Comparison of ENCODE assay signal across 8 cellular contexts in the genomic region with DNA sequence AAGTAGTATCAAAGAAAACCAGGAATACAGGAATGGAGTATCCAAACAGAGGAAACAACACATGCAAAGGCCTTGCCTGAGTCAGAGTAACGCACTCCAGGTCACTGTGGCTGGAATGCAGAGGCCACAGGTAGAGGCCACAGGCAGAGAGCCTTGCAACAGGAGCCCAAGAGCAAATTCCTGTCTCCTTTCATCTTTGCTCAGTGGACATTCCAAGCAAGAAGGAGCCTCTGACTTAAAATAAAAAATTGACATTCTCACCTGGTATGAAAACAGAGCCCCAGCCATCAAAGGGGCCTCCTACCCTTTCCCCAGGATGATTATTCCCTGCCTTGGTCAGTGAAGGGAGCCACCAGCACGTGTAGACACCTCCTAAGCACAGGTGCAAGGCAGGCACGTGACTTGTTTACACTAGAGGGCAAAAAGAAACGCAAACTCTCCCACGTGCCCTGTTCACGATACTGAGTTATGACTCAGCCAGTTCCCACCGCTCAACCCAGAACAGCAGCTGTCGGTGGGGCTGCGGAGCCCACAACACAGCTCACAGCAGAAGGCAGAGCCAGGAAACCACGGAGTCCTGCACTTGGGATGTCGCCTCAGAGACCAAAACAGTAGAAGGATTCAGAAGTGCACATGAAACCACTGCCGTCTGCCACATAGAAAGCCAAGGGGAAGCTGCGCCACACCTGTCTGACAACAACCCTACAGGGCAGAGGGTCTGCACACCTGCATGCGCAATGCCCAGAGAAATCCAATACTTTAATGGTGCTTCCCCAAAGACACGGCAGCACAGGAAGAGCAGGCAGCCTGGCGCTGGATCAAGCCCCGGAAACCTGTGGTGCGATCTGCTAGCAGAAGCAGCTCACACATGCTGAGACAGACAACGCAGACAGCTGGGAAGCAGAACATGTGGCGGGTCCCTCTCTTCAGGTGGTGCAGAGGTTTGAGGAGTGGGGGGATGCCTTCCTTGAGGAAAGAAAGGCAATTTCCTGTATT. TPM values are rescaled to one million over a fixed set of nuclear protein-coding genes. Genes with fewer than 3 reads are reported as not detected.
DNase-seq lines count a peak whose midpoint lies in the region; ATAC-seq and TF ChIP-seq lines count a peak whose summit lies in the region.

No MANE protein-coding gene starts in this region.

- H3K27ac ChIP-seq in effector memory CD4-positive, alpha-beta T cell (ENCODE audit: insufficient read depth, low read length, poor library complexity, severe bottlenecking): peak overlapping the region; percentile 21
- peak overlapping the region; percentile 89 for H3K27ac ChIP-seq in suprapubic skin

- no peak for TF ChIP-seq POLR2A in suprapubic skin (IDR thresholded peaks at IDR 0.05)

- ATAC-seq in HG03095 (IDR thresholded peaks at IDR 0.05; ENCODE audit: unreplicated experiment): peak; percentile 83
- peak; percentile 58 to 68 for ATAC-seq in naive B cell (ENCODE audit: low read depth in 2 of 2)

- H3K36me3 Mint-ChIP-seq in activated CD4-positive, alpha-beta memory T cell treated with anti-CD3 and anti-CD28 coated beads, Interleukin-2, amount 10 ng/mL, durations not matched to agents 7 days and 5 days (ENCODE audit: low read depth): no peaks in the 10 kb centered on the region
- no peaks in the 10 kb centered on the region for H3K36me3 Mint-ChIP-seq in naive B cell

- TF ChIP-seq CTCF in suprapubic skin (IDR thresholded peaks at IDR 0.05): no peak

- CTCF ChIA-PET in activated CD4-positive, alpha-beta memory T cell treated with anti-CD3 and anti-CD28 coated beads, Interleukin-2, amount 10 ng/mL, durations not matched to agents 7 days and 5 days (lab: Charles Lee): interaction anchor here (0.8 to 1.3 kb wide), 2 partner anchors 47 to 66 kb away, joined by 3 to 6 read pairs; no protein-coding TSS in a partner anchor

- 35% methylated on average over 16 of the region's 20 CpGs for WGBS in suprapubic skin

- peak overlapping the region; percentile 41 for H3K4me3 ChIP-seq in effector memory CD4-positive, alpha-beta T cell (ENCODE audit: insufficient read depth, low read depth, low read length, poor library complexity, severe bottlenecking)
- peak overlapping the region; percentile 27 for H3K4me3 ChIP-seq in suprapubic skin

- peaks cover 27% of the 10 kb centered on the region for H3K4me1 Mint-ChIP-seq in activated CD4-positive, alpha-beta memory T cell treated with anti-CD3 and anti-CD28 coated beads, Interleukin-2, amount 10 ng/mL, durations not matched to agents 7 days and 5 days
- H3K4me1 Mint-ChIP-seq in naive B cell: peaks cover 9 to 12% (median 9%) of the 10 kb centered on the region in 3 donors

- no peaks in the 10 kb centered on the region for H3K9me3 ChIP-seq in effector memory CD4-positive, alpha-beta T cell (ENCODE audit: control insufficient read depth, low read length)
- no peaks in the 10 kb centered on the region for H3K9me3 ChIP-seq in suprapubic skin

- POLR2A ChIA-PET in activated CD4-positive, alpha-beta memory T cell treated with anti-CD3 and anti-CD28 coated beads, Interleukin-2, amount 10 ng/mL, durations not matched to agents 7 days and 5 days (lab: Charles Lee): interaction anchor here (1.7 kb wide), 1 partner anchor 74 kb away, joined by 4 read pairs; no protein-coding TSS in a partner anchor

- no peaks in the 10 kb centered on the region for H3K4me1 ChIP-seq in effector memory CD4-positive, alpha-beta T cell (ENCODE audit: control insufficient read depth, insufficient read depth, low read length, poor library complexity, severe bottlenecking)
- H3K4me1 ChIP-seq in suprapubic skin: peaks cover 80% of the 10 kb centered on the region

- no peaks in the 10 kb centered on the region for H3K27me3 ChIP-seq in effector memory CD4-positive, alpha-beta T cell (replicated peaks; ENCODE audit: control insufficient read depth, insufficient read depth, low read length, poor library complexity, severe bottlenecking)
- no peaks in the 10 kb centered on the region for H3K27me3 ChIP-seq in suprapubic skin

- H3K9me3 Mint-ChIP-seq in activated CD4-positive, alpha-beta memory T cell treated with anti-CD3 and anti-CD28 coated beads, Interleukin-2, amount 10 ng/mL, durations not matched to agents 7 days and 5 days: no peaks in the 10 kb centered on the region
- no peaks in the 10 kb centered on the region for H3K9me3 Mint-ChIP-seq in naive B cell

- H3K27me3 Mint-ChIP-seq in activated CD4-positive, alpha-beta memory T cell treated with anti-CD3 and anti-CD28 coated beads, Interleukin-2, amount 10 ng/mL, durations not matched to agents 7 days and 5 days: peaks cover 26% of the 10 kb centered on the region
- H3K27me3 Mint-ChIP-seq in naive B cell: peaks cover 29 to 54% (median 36%) of the 10 kb centered on the region in 3 donors

- peak overlapping the region; percentile 42 for H3K4me3 Mint-ChIP-seq in activated CD4-positive, alpha-beta memory T cell treated with anti-CD3 and anti-CD28 coated beads, Interleukin-2, amount 10 ng/mL, durations not matched to agents 7 days and 5 days
- peak overlapping the region in 7 of 8 donors; percentile 18 to 77 (median 60) for H3K4me3 Mint-ChIP-seq in naive B cell

- DNase-seq in SIG-M5 treated with dmso at 0.1 percent for 504 hours (lab: John Stamatoyannopoulos, UW; ENCODE audit: unreplicated experiment): peak; percentile 58
- no peak for DNase-seq in SIG-M5 (lab: John Stamatoyannopoulos, UW)
- DNase-seq in NCI-H2171 (lab: John Stamatoyannopoulos, UW): peak; percentile 98
- DNase-seq in activated CD4-positive, alpha-beta memory T cell treated with anti-CD3 and anti-CD28 coated beads, Interleukin-2, amount 10 ng/mL, durations not matched to agents 7 days and 5 days: peak; percentile 61
- DNase-seq in effector memory CD4-positive, alpha-beta T cell: peak; percentile 18 to 47 (median 29)
- DNase-seq in naive B cell: no peak
- peak in 1 of 2 donors; percentile 68 for DNase-seq in suprapubic skin (ENCODE audit: low spot score in 2 of 2)

- H3K27ac Mint-ChIP-seq in activated CD4-positive, alpha-beta memory T cell treated with anti-CD3 and anti-CD28 coated beads, Interleukin-2, amount 10 ng/mL, durations not matched to agents 7 days and 5 days: peak overlapping the region; percentile 22
- peak overlapping the region in 3 of 6 donors; percentile 19 to 40 (median 32) for H3K27ac Mint-ChIP-seq in naive B cell

- no peaks in the 10 kb centered on the region for H3K36me3 ChIP-seq in effector memory CD4-positive, alpha-beta T cell (ENCODE audit: control insufficient read depth, insufficient read depth, low read length)
- H3K36me3 ChIP-seq in suprapubic skin: peaks cover 4% of the 10 kb centered on the region

- no peak for TF ChIP-seq EP300 in suprapubic skin (IDR thresholded peaks at IDR 0.05)

RNA-seq across cellular contexts. Expression of a gene that starts 52.1 kb away (rescaled TPM):
- under 1 TPM; 0.05 to 0.40 TPM for total RNA-seq in activated CD4-positive, alpha-beta memory T cell treated with anti-CD3 and anti-CD28 coated beads, Interleukin-2, amount 10 ng/mL, durations not matched to agents 7 days and 5 days
- 1 to 10 TPM in 2 of 6 donors, under 1 TPM in 2, not detected in 2; 0.22 to 2.0 (median 1.1) TPM for polyA plus RNA-seq in naive B cell (ENCODE audit: low read depth in 6 of 6)
- 100 to 1,000 TPM; 159 to 397 (median 245) TPM for total RNA-seq in suprapubic skin

Comparison
In these comparisons a context has a peak if more than half of its experiments do, and no peak if none do; other contexts are left out.
1. DNase-seq: peak in SIG-M5 treated with dmso at 0.1 percent for 504 hours (single experiment), NCI-H2171 (single experiment), activated CD4-positive, alpha-beta memory T cell treated with anti-CD3 and anti-CD28 coated beads, Interleukin-2, amount 10 ng/mL, durations not matched to agents 7 days and 5 days (single experiment) and effector memory CD4-positive, alpha-beta T cell (3 of 3); none in SIG-M5 (single experiment) and naive B cell (single experiment).
2. RNA of a gene that starts 52.1 kb away (total RNA-seq): 159 to 397 TPM in suprapubic skin; 0.05 to 0.40 TPM in activated CD4-positive, alpha-beta memory T cell treated with anti-CD3 and anti-CD28 coated beads, Interleukin-2, amount 10 ng/mL, durations not matched to agents 7 days and 5 days; every median in the first group is over 100 times any median in the second.